Comparison of ENCODE assay signal across 8 cellular contexts in genomic region chr12:92139634-92140555, GRCh38. TPM values are rescaled to one million over a fixed set of nuclear protein-coding genes. Genes with fewer than 3 reads are reported as not detected.
DNase-seq lines count a peak whose midpoint lies in the region; ATAC-seq and TF ChIP-seq lines count a peak whose summit lies in the region.

No MANE protein-coding gene starts in this region.

- H3K79me2 ChIP-seq in SU-DHL-6 (ENCODE audit: insufficient read depth, low read length) (peaks cover 100% of the 10 kb centered on the region), smooth muscle cell (ENCODE audit: low read depth) (peaks cover 92% of the 10 kb centered on the region)

- peak overlapping the region; percentile 95 for H3K4me2 ChIP-seq in SU-DHL-6 (ENCODE audit: low read depth, low read length, poor library complexity, severe bottlenecking)
- H3K4me2 ChIP-seq in smooth muscle cell, result peak overlapping the region; percentile 89

- 73% methylated on average over 4 of the region's 4 CpGs for WGBS in smooth muscle cell (ENCODE audit: low lambda C conversion rate)

- peak overlapping the region; percentile 87 for H3K4me3 ChIP-seq in SU-DHL-6 (ENCODE audit: insufficient read depth, low read length, poor library complexity, severe bottlenecking)
- H3K4me3 ChIP-seq in smooth muscle cell, result peak overlapping the region; percentile 92

- no peaks in the 10 kb centered on the region for H3K27me3 ChIP-seq in SU-DHL-6 (ENCODE audit: low read length)
- H3K27me3 ChIP-seq in smooth muscle cell (ENCODE audit: low read depth), result no peaks in the 10 kb centered on the region

- H3K9me3 ChIP-seq in SU-DHL-6 (ENCODE audit: insufficient read depth, low read length) (no peaks in the 10 kb centered on the region), smooth muscle cell (replicated peaks; ENCODE audit: low read depth) (no peaks in the 10 kb centered on the region)

- no peaks in the 10 kb centered on the region for H3K9me2 ChIP-seq in SU-DHL-6 (replicated peaks; ENCODE audit: insufficient read depth, low read length)

- no peak overlapping the region for H2AFZ ChIP-seq in SU-DHL-6 (ENCODE audit: low read depth, low read length, severe bottlenecking)
- H2AFZ ChIP-seq in smooth muscle cell (ENCODE audit: low read depth), result no peak overlapping the region

- H3F3A ChIP-seq in SU-DHL-6 (ENCODE audit: insufficient read depth) (peaks cover 31% of the 10 kb centered on the region), smooth muscle cell (ENCODE audit: low read depth) (peaks cover 37% of the 10 kb centered on the region)

- DNase-seq in DMS79 treated with DMSO at 0.1 percent for 48 hours (lab: John Stamatoyannopoulos, UW) (peak; percentile 32), DMS79 (lab: John Stamatoyannopoulos, UW) (no peak), glomerular visceral epithelial cell (ENCODE audit: extremely low spot score) (peak; percentile 17), smooth muscle cell (lab: John Stamatoyannopoulos, UW; ENCODE audit: unreplicated experiment) (no peak), mucosa of gallbladder (ENCODE audit: low spot score) (no peak)
- no peak for DNase-seq in stimulated activated CD4-positive, alpha-beta T cell treated with anti-CD3 and anti-CD28 coated beads, Interleukin-2, amount 100 ng/mL, for 48 hours

- peaks cover 72% of the 10 kb centered on the region for H3K4me1 ChIP-seq in smooth muscle cell (ENCODE audit: low read depth)

- no peak for ATAC-seq in GM19324 (IDR thresholded peaks at IDR 0.05; ENCODE audit: low FRiP score, unreplicated experiment)

- H3K36me3 ChIP-seq in SU-DHL-6 (ENCODE audit: low read length), result peaks cover 38% of the 10 kb centered on the region
- H3K36me3 ChIP-seq in smooth muscle cell (ENCODE audit: low read depth), result no peaks in the 10 kb centered on the region

- peak overlapping the region; percentile 76 for H3K9ac ChIP-seq in SU-DHL-6 (ENCODE audit: low read length)
- H3K9ac ChIP-seq in smooth muscle cell (ENCODE audit: low read depth), result no peak overlapping the region

- H4K20me1 ChIP-seq in SU-DHL-6 (ENCODE audit: low read depth, low read length), result peaks cover 56% of the 10 kb centered on the region
- peaks cover 94% of the 10 kb centered on the region for H4K20me1 ChIP-seq in smooth muscle cell (ENCODE audit: low read depth)

- peak overlapping the region; percentile 60; the same call in 1 of the 2 replicates for H3K27ac ChIP-seq in SU-DHL-6 (ENCODE audit: low read depth, low read length)
- peak overlapping the region; percentile 91 for H3K27ac ChIP-seq in smooth muscle cell (ENCODE audit: low read depth)

- no peak for TF ChIP-seq CTCF in SU-DHL-6 (IDR thresholded peaks at IDR 0.05; ENCODE audit: insufficient read depth, low read length, poor library complexity, severe bottlenecking)
- no peak for TF ChIP-seq CTCF in smooth muscle cell (IDR thresholded peaks at IDR 0.05; ENCODE audit: borderline replicate concordance, insufficient read depth, poor library complexity, severe bottlenecking)

RNA-seq across cellular contexts. Expression of gene BTG1, which starts 5.8 kb away (rescaled TPM):
- total RNA-seq in smooth muscle cell (37.6 and 42.1 TPM in 2 replicates), mucosa of gallbladder (235 TPM)
- polyA plus RNA-seq in smooth muscle cell, result 70.4 and 108 TPM in 2 replicates

Comparison
In these comparisons a context has a peak if more than half of its experiments do, and no peak if none do; other contexts are left out.
1. DNase-seq: peak in DMS79 treated with DMSO at 0.1 percent for 48 hours (single experiment) and glomerular visceral epithelial cell (single experiment); none in DMS79 (single experiment), smooth muscle cell (single experiment), mucosa of gallbladder (single experiment) and stimulated activated CD4-positive, alpha-beta T cell treated with anti-CD3 and anti-CD28 coated beads, Interleukin-2, amount 100 ng/mL, for 48 hours (0 of 2).